ENCODE assay signal across 8 cellular contexts in genomic region chr12:29782285-29782820, GRCh38. TPM values are rescaled to one million over a fixed set of nuclear protein-coding genes. Genes with fewer than 3 reads are reported as not detected.
DNase-seq lines count a peak whose midpoint lies in the region; ATAC-seq, FAIRE-seq and TF ChIP-seq lines count a peak whose summit lies in the region.

No MANE protein-coding gene starts in this region.

- no peaks in the 10 kb centered on the region for H3K79me2 ChIP-seq in endothelial cell of umbilical vein (ENCODE audit: control insufficient read depth, insufficient read depth, low read length)
- H3K79me2 ChIP-seq in SK-N-SH (ENCODE audit: insufficient read depth): no peaks in the 10 kb centered on the region

- no peak for TF ChIP-seq EP300 in SK-N-SH (IDR thresholded peaks at IDR 0.05; ENCODE audit: borderline replicate concordance in 1 of 2, low read depth in 1 of 2, low read length in 1 of 2)

- intact Hi-C loops in endothelial cell of umbilical vein (cut with micrococcal nuclease): loop anchor here (2.0 to 10.0 kb wide), 4 partner anchors 188 to 1025 kb away; no protein-coding TSS in a partner anchor

- H3K9me2 ChIP-seq in SK-N-SH: no peaks in the 10 kb centered on the region

- H3K4me3 Mint-ChIP-seq in activated naive CD8-positive, alpha-beta T cell: peak overlapping the region; percentile 48
- no peak overlapping the region for H3K4me3 Mint-ChIP-seq in activated naive CD8-positive, alpha-beta T cell treated with anti-CD3 and anti-CD28 coated beads for 36 hours

- peaks cover 11% of the 10 kb centered on the region for H3K4me1 Mint-ChIP-seq in activated naive CD8-positive, alpha-beta T cell (ENCODE audit: low read depth)
- peaks cover 8% of the 10 kb centered on the region for H3K4me1 Mint-ChIP-seq in activated naive CD8-positive, alpha-beta T cell treated with anti-CD3 and anti-CD28 coated beads for 36 hours

- H3K9me3 Mint-ChIP-seq in activated naive CD8-positive, alpha-beta T cell (ENCODE audit: low read depth): no peaks in the 10 kb centered on the region
- H3K9me3 Mint-ChIP-seq in activated naive CD8-positive, alpha-beta T cell treated with anti-CD3 and anti-CD28 coated beads for 36 hours: peaks cover 4% of the 10 kb centered on the region

- no peaks in the 10 kb centered on the region for H3K9me1 ChIP-seq in endothelial cell of umbilical vein (replicated peaks; ENCODE audit: control insufficient read depth, extremely low read depth, insufficient read depth, low read length)

- H3K27ac Mint-ChIP-seq in activated naive CD8-positive, alpha-beta T cell: no peak overlapping the region
- H3K27ac Mint-ChIP-seq in activated naive CD8-positive, alpha-beta T cell treated with anti-CD3 and anti-CD28 coated beads for 36 hours: no peak overlapping the region

- H2AFZ ChIP-seq in endothelial cell of umbilical vein (ENCODE audit: low read depth, low read length) (peak overlapping the region; percentile 99), SK-N-SH (ENCODE audit: low read depth) (no peak overlapping the region)

- H3K9me3 ChIP-seq in endothelial cell of umbilical vein (replicated peaks; ENCODE audit: control insufficient read depth, insufficient read depth, low read length) (no peaks in the 10 kb centered on the region), mucosa of stomach (ENCODE audit: control insufficient read depth, low read length) (no peaks in the 10 kb centered on the region), SK-N-SH (no peaks in the 10 kb centered on the region)

- ATAC-seq in HG03025 (IDR thresholded peaks at IDR 0.05; ENCODE audit: low FRiP score, unreplicated experiment): peak; percentile 58

- no peaks in the 10 kb centered on the region for H3F3A ChIP-seq in SK-N-SH (replicated peaks; ENCODE audit: insufficient read depth)

- peak; percentile 92 for FAIRE-seq in endothelial cell of umbilical vein (lab: Jason Lieb, UNC)

- H3K36me3 Mint-ChIP-seq in activated naive CD8-positive, alpha-beta T cell: no peaks in the 10 kb centered on the region
- no peaks in the 10 kb centered on the region for H3K36me3 Mint-ChIP-seq in activated naive CD8-positive, alpha-beta T cell treated with anti-CD3 and anti-CD28 coated beads for 36 hours

- H4K20me1 ChIP-seq in endothelial cell of umbilical vein (replicated peaks; ENCODE audit: control insufficient read depth, extremely low read depth, insufficient read depth, low read length): no peaks in the 10 kb centered on the region
- no peaks in the 10 kb centered on the region for H4K20me1 ChIP-seq in SK-N-SH (ENCODE audit: insufficient read depth)

- H3K9ac ChIP-seq in endothelial cell of umbilical vein (replicated peaks; ENCODE audit: extremely low read depth, insufficient read depth, low read length) (peak overlapping the region; percentile 34), mucosa of stomach (ENCODE audit: low read length) (peak overlapping the region; percentile 56), SK-N-SH (no peak overlapping the region)

- 76% methylated on average over 16 of the region's 16 CpGs for WGBS in SK-N-SH (ENCODE audit: low lambda C conversion rate)

- H3K4me3 ChIP-seq in endothelial cell of umbilical vein (replicated peaks in 1 of 3; ENCODE audit: insufficient read depth in 1 of 3, low read depth in 1 of 3, low read length in 3 of 3) (peak overlapping the region; percentile 32 to 71 (median 60)), mucosa of stomach (ENCODE audit: low read length) (no peak overlapping the region), SK-N-SH (ENCODE audit: low read depth in 2 of 2, low read length in 1 of 2) (no peak overlapping the region; a peak in 1 of 4 replicates)

- H3K36me3 ChIP-seq in endothelial cell of umbilical vein (ENCODE audit: control insufficient read depth in 2 of 2, extremely low read depth in 1 of 2, insufficient read depth in 2 of 2, low read length in 2 of 2) (no peaks in the 10 kb centered on the region), mucosa of stomach (ENCODE audit: control insufficient read depth, insufficient read depth, low read length) (no peaks in the 10 kb centered on the region), SK-N-SH (replicated peaks in 1 of 2; ENCODE audit: control insufficient read depth in 1 of 2, insufficient read depth in 2 of 2, low read length in 1 of 2) (no peaks in the 10 kb centered on the region)

- dilution Hi-C loops in endothelial cell of umbilical vein (cut with MboI; ENCODE audit: extremely low pct_ligation_motif_present, low sequenced_read_pairs): no loop called here

- peaks cover 32% of the 10 kb centered on the region for H3K27me3 Mint-ChIP-seq in activated naive CD8-positive, alpha-beta T cell
- H3K27me3 Mint-ChIP-seq in activated naive CD8-positive, alpha-beta T cell treated with anti-CD3 and anti-CD28 coated beads for 36 hours: peaks cover 64% of the 10 kb centered on the region

- H3K27me3 ChIP-seq in endothelial cell of umbilical vein (ENCODE audit: control insufficient read depth in 2 of 2, insufficient read depth in 2 of 2, low read length in 2 of 2): peaks cover 4 to 15% of the 10 kb centered on the region in 2 experiments
- peaks cover 31% of the 10 kb centered on the region for H3K27me3 ChIP-seq in mucosa of stomach (ENCODE audit: control insufficient read depth, insufficient read depth, low read length)
- H3K27me3 ChIP-seq in SK-N-SH (ENCODE audit: insufficient read depth): peaks cover 29% of the 10 kb centered on the region

- no peak for DNase-seq in activated naive CD8-positive, alpha-beta T cell treated with anti-CD3 and anti-CD28 coated beads for 36 hours
- DNase-seq in NCI-H748 treated with DMSO at 0.1 percent for 48 hours (lab: John Stamatoyannopoulos, UW) (peak; percentile 26), endothelial cell of umbilical vein (ENCODE audit: low read depth, low spot score) (peak; percentile 63), SK-N-SH (no peak)
- no peak for DNase-seq in central memory CD4-positive, alpha-beta T cell

- TF ChIP-seq RAD21 in SK-N-SH (IDR thresholded peaks at IDR 0.05; ENCODE audit: low read length): no peak

- H3K27ac ChIP-seq in endothelial cell of umbilical vein (ENCODE audit: insufficient read depth, low read depth, low read length) (no peak overlapping the region), SK-N-SH (ENCODE audit: low read depth in 2 of 2, low read length in 1 of 2) (no peak overlapping the region)

- H3K4me1 ChIP-seq in endothelial cell of umbilical vein (ENCODE audit: control insufficient read depth, extremely low read depth, insufficient read depth, low read length): peaks cover 16% of the 10 kb centered on the region
- no peaks in the 10 kb centered on the region for H3K4me1 ChIP-seq in mucosa of stomach (ENCODE audit: control insufficient read depth, insufficient read depth, low read length)
- H3K4me1 ChIP-seq in SK-N-SH (ENCODE audit: control insufficient read depth in 1 of 2, insufficient read depth in 2 of 2, low read depth in 1 of 2, low read length in 1 of 2): peaks cover 0 to 3% of the 10 kb centered on the region in 2 experiments; a peak in 1 of 4 replicates

- TF ChIP-seq POLR2A in endothelial cell of umbilical vein (IDR thresholded peaks at IDR 0.05; ENCODE audit: low read depth, low read length): no peak

- POLR2A ChIA-PET in endothelial cell of umbilical vein (lab: Charles Lee) (no interaction called here), SK-N-SH (lab: Yijun Ruan, JAX) (no interaction called here)

- TSS peak; percentile 19 for BruUV-seq in endothelial cell of umbilical vein (replicated peaks; lab: Mats Ljungman, UMichigan)

- H3K4me2 ChIP-seq in endothelial cell of umbilical vein (ENCODE audit: insufficient read depth, low read length) (peak overlapping the region; percentile 91), SK-N-SH (no peak overlapping the region)

- CTCF ChIA-PET in endothelial cell of umbilical vein (lab: Charles Lee): interaction anchor here (1.0 kb wide), 2 partner anchors 20 to 229 kb away, joined by 3 to 4 read pairs; no protein-coding TSS in a partner anchor
- CTCF ChIA-PET in SK-N-SH (lab: Yijun Ruan, JAX): no interaction called here

- TF ChIP-seq CTCF in endothelial cell of umbilical vein (IDR thresholded peaks at IDR 0.05; ENCODE audit: extremely low read depth in 1 of 2, insufficient read depth in 1 of 2, low read depth in 1 of 2, low read length in 2 of 2) (no peak), SK-N-SH (IDR thresholded peaks at IDR 0.05) (no peak)

TF ChIP-seq in endothelial cell of umbilical vein, 7 proteins besides CTCF, POLR2A, EP300 and RAD21:
- TF ChIP-seq MAX (IDR thresholded peaks at IDR 0.05; ENCODE audit: insufficient read depth, insufficient read length) (no peak), POLR2AphosphoS5 (IDR thresholded peaks at IDR 0.05; ENCODE audit: insufficient read depth, low read depth, low read length) (no peak), GATA2 (IDR thresholded peaks at IDR 0.05; ENCODE audit: insufficient read depth, insufficient read length, low read depth, low read length) (no peak), FOS (IDR thresholded peaks at IDR 0.05; ENCODE audit: borderline replicate concordance, insufficient read depth, low read length) (peak; percentile 6)

TF ChIP-seq in SK-N-SH, 30 proteins besides CTCF, POLR2A, EP300 and RAD21:
- TF ChIP-seq FOXJ3 (CRISPR knock-in tag; IDR thresholded peaks at IDR 0.05): no peak
- TF ChIP-seq NFIC (IDR thresholded peaks at IDR 0.05; ENCODE audit: borderline replicate concordance): no peak
- no peak for TF ChIP-seq CHD2 (IDR thresholded peaks at IDR 0.05; ENCODE audit: low read length, partially characterized antibody)
- no peak for TF ChIP-seq USF1 (IDR thresholded peaks at IDR 0.05; ENCODE audit: borderline replicate concordance, low read depth)

RNA-seq across cellular contexts. Expression of gene TMTC1, which starts 1.4 kb away (rescaled TPM):
- not detected for total RNA-seq in activated naive CD8-positive, alpha-beta T cell treated with anti-CD3 and anti-CD28 coated beads for 36 hours
- total RNA-seq in endothelial cell of umbilical vein: 5.1 and 5.4 TPM in 2 replicates
- 5.8 and 5.9 TPM in 2 replicates for polyA plus RNA-seq in endothelial cell of umbilical vein
- 2.9 and 3.5 TPM in 2 replicates for polyA plus RNA-seq in endothelial cell of umbilical vein (2011; cell fraction: cytosol; rRNA removed)
- polyA plus RNA-seq in endothelial cell of umbilical vein (2011; cell fraction: nucleus; rRNA removed): 4.2 and 5.3 TPM in 2 replicates
- 1.00 and 1.4 TPM in 2 replicates for polyA plus RNA-seq in endothelial cell of umbilical vein (2012)
- polyA minus RNA-seq in endothelial cell of umbilical vein: 27.9 and 30.5 TPM in 2 replicates
- polyA minus RNA-seq in endothelial cell of umbilical vein (2011; cell fraction: cytosol; rRNA and poly(A)+ RNA removed): 44.2 TPM
- polyA minus RNA-seq in endothelial cell of umbilical vein (2011; cell fraction: nucleus; rRNA and poly(A)+ RNA removed): 18.5 and 19.9 TPM in 2 replicates
- polyA plus RNA-seq in SK-N-SH (2012; rRNA removed): 0.08 and 0.13 TPM in 2 replicates
- polyA plus RNA-seq in SK-N-SH (2012; cell fraction: cytosol; rRNA removed): 0.06 and 0.08 TPM in 2 replicates
- 0.07 and 0.24 TPM in 2 replicates for polyA plus RNA-seq in SK-N-SH (2012; cell fraction: nucleus; rRNA removed)

Comparison
In these comparisons a context has a peak if more than half of its experiments do, and no peak if none do; other contexts are left out.
1. DNase-seq: peak in NCI-H748 treated with DMSO at 0.1 percent for 48 hours (single experiment) and endothelial cell of umbilical vein (single experiment); none in activated naive CD8-positive, alpha-beta T cell treated with anti-CD3 and anti-CD28 coated beads for 36 hours (single experiment), SK-N-SH (single experiment) and central memory CD4-positive, alpha-beta T cell (single experiment).
2. H3K4me3 ChIP-seq: peak in endothelial cell of umbilical vein (3 of 3); none in mucosa of stomach (single experiment) and SK-N-SH (0 of 2).